In genomic region chr6:11606287-11606686, GRCh38 we compare ENCODE assay signal across 16 cellular contexts.
A peak's percentile ranks its signal among the peaks of the same experiment; 100 is the strongest.
DNase-seq lines count a peak whose midpoint lies in the region; ATAC-seq and TF ChIP-seq lines count a peak whose summit lies in the region.
"Had no signal": no experiment of that assay in that cellular context is flagged by ENCODE, and none has a peak within 500 bp of the region (broad histone marks: within the 10 kb centered on the region; RNA-seq: fewer than 3 reads in every experiment).

No MANE protein-coding gene starts in this region.

- intact Hi-C loops in left ventricle myocardium inferior (cut with micrococcal nuclease) (no loop called here), PC-3 (cut with micrococcal nuclease) (no loop called here)

- H3K4me1 ChIP-seq in HEK293 (ENCODE audit: control insufficient read depth, insufficient read depth, low read length) (no peaks in the 10 kb centered on the region), left ventricle myocardium inferior (peaks cover 54% of the 10 kb centered on the region), PC-3 (ENCODE audit: insufficient read depth, low read length) (peaks cover 28% of the 10 kb centered on the region)

- POLR2A ChIA-PET in HEK293 (lab: Yijun Ruan, JAX): no interaction called here
- POLR2A ChIA-PET in PC-3 (lab: Charles Lee; ENCODE audit: unreplicated experiment): no interaction called here

- H3K27me3 ChIP-seq in left ventricle myocardium inferior (ENCODE audit: low read depth): no peaks in the 10 kb centered on the region
- no peaks in the 10 kb centered on the region for H3K27me3 ChIP-seq in PC-3 (ENCODE audit: low read length)

- H3K79me2 ChIP-seq in PC-3 (ENCODE audit: low read length): no peaks in the 10 kb centered on the region

- peak; percentile 73 for DNase-seq in NCI-H748 (lab: John Stamatoyannopoulos, UW; ENCODE audit: unreplicated experiment)
- no peak for DNase-seq in left ventricle myocardium inferior
- peak; percentile 87 for DNase-seq in renal cortical epithelial cell (ENCODE audit: low read depth)
- DNase-seq in PC-3: no peak
- no peak for DNase-seq in immature natural killer cell
- no peak for DNase-seq in GDM1 (lab: John Stamatoyannopoulos, UW)
- DNase-seq in activated naive CD4-positive, alpha-beta T cell treated with anti-CD3 and anti-CD28 coated beads, Interleukin-2, amount 50 U/mL, for 72 hours (ENCODE audit: low spot score in 2 of 2): no peak
- DNase-seq: activated CD8-positive, alpha-beta T cell treated with anti-CD3 and anti-CD28 coated beads, Interleukin-2, amount 10 ng/mL, durations not matched to agents 7 days and 5 days; activated naive CD4-positive, alpha-beta T cell treated with Interleukin-2 at 50 U/mL for 16 hours; EL; naive thymus-derived CD4-positive, alpha-beta T cell; NCI-H226; T-helper 9 cell had no signal

- H3K9me2 ChIP-seq in PC-3 (replicated peaks; ENCODE audit: low read length): no peaks in the 10 kb centered on the region

- H3K4me3 Mint-ChIP-seq in immature natural killer cell: no peak overlapping the region
- H3K4me3 Mint-ChIP-seq: activated CD8-positive, alpha-beta T cell treated with anti-CD3 and anti-CD28 coated beads, Interleukin-2, amount 10 ng/mL, durations not matched to agents 7 days and 5 days; naive thymus-derived CD4-positive, alpha-beta T cell had no signal

- H3K27ac Mint-ChIP-seq in immature natural killer cell: no peak overlapping the region
- no peak overlapping the region for H3K27ac Mint-ChIP-seq in activated naive CD4-positive, alpha-beta T cell treated with anti-CD3 and anti-CD28 coated beads, Interleukin-2, amount 50 U/mL, for 72 hours
- H3K27ac Mint-ChIP-seq: activated CD8-positive, alpha-beta T cell treated with anti-CD3 and anti-CD28 coated beads, Interleukin-2, amount 10 ng/mL, durations not matched to agents 7 days and 5 days; naive thymus-derived CD4-positive, alpha-beta T cell had no signal

- CTCF ChIA-PET in HEK293 (lab: Yijun Ruan, JAX): interaction anchor here (1.4 kb wide), 1 partner anchor 10 kb away, joined by 6 read pairs; no protein-coding TSS in a partner anchor
- CTCF ChIA-PET in PC-3 (lab: Charles Lee): no interaction called here

- no peak overlapping the region for H3K27ac ChIP-seq in HEK293 (ENCODE audit: extremely low read depth, low read depth, low read length)
- H3K27ac ChIP-seq in left ventricle myocardium inferior (replicated peaks): peak overlapping the region; percentile 51
- no peak overlapping the region for H3K27ac ChIP-seq in PC-3 (ENCODE audit: low read length)
- H3K27ac ChIP-seq: KMS-11 had no signal

- no peak overlapping the region for H3K9ac ChIP-seq in PC-3 (ENCODE audit: low read length)
- H3K9ac ChIP-seq: KMS-11 had no signal

- H3K36me3 Mint-ChIP-seq in immature natural killer cell: no peaks in the 10 kb centered on the region
- no peaks in the 10 kb centered on the region for H3K36me3 Mint-ChIP-seq in activated naive CD4-positive, alpha-beta T cell treated with anti-CD3 and anti-CD28 coated beads, Interleukin-2, amount 50 U/mL, for 72 hours
- H3K36me3 Mint-ChIP-seq: naive thymus-derived CD4-positive, alpha-beta T cell had no signal

- BruUV-seq in PC-3 (replicated peaks; lab: Mats Ljungman, UMichigan): no TSS peak

- peaks cover 10% of the 10 kb centered on the region in 3 donors for H3K27me3 Mint-ChIP-seq in immature natural killer cell (ENCODE audit: low read depth in 3 of 3)

- no peaks in the 10 kb centered on the region for H3K4me1 Mint-ChIP-seq in immature natural killer cell

- peaks cover 0 to 2% (median 0%) of the 10 kb centered on the region in 6 donors for H3K9me3 Mint-ChIP-seq in immature natural killer cell
- no peaks in the 10 kb centered on the region for H3K9me3 Mint-ChIP-seq in activated naive CD4-positive, alpha-beta T cell treated with anti-CD3 and anti-CD28 coated beads, Interleukin-2, amount 50 U/mL, for 72 hours

- H3K36me3 ChIP-seq in HEK293 (ENCODE audit: control insufficient read depth in 2 of 2, insufficient read depth in 1 of 2, low read length in 2 of 2): no peaks in the 10 kb centered on the region
- no peaks in the 10 kb centered on the region for H3K36me3 ChIP-seq in left ventricle myocardium inferior
- H3K36me3 ChIP-seq in PC-3 (ENCODE audit: low read depth, low read length): no peaks in the 10 kb centered on the region

- H3K4me3 ChIP-seq in HEK293 (ENCODE audit: low read depth, low read length) (no peak overlapping the region), left ventricle myocardium inferior (no peak overlapping the region), PC-3 (ENCODE audit: low read length) (no peak overlapping the region)

- ATAC-seq in PC-3: no peak
- no peak for ATAC-seq in activated naive CD4-positive, alpha-beta T cell treated with anti-CD3 and anti-CD28 coated beads, Interleukin-2, amount 50 U/mL, for 72 hours
- ATAC-seq: activated CD8-positive, alpha-beta T cell treated with anti-CD3 and anti-CD28 coated beads, Interleukin-2, amount 10 ng/mL, durations not matched to agents 7 days and 5 days; naive thymus-derived CD4-positive, alpha-beta T cell; Panc1 had no signal

- TF ChIP-seq CTCF in HEK293 (tag by site-specific recombination; IDR thresholded peaks at IDR 0.05) (no peak), left ventricle myocardium inferior (IDR thresholded peaks at IDR 0.05; ENCODE audit: borderline replicate concordance) (no peak), PC-3 (conservative IDR thresholded peaks at IDR 0.05; ENCODE audit: low read depth, low read length) (no peak)

- H4K20me1 ChIP-seq in PC-3 (ENCODE audit: low read length): no peaks in the 10 kb centered on the region

- H3K9me3 ChIP-seq in HEK293 (ENCODE audit: control insufficient read depth, insufficient read depth, low read depth, low read length): no peaks in the 10 kb centered on the region
- no peaks in the 10 kb centered on the region for H3K9me3 ChIP-seq in left ventricle myocardium inferior (replicated peaks)
- H3K9me3 ChIP-seq in PC-3 (ENCODE audit: low read length): no peaks in the 10 kb centered on the region

- no peak overlapping the region for H2AFZ ChIP-seq in PC-3 (ENCODE audit: low read length)

- H3F3A ChIP-seq in PC-3 (ENCODE audit: low read length, unreplicated experiment): no peaks in the 10 kb centered on the region

- no peak overlapping the region for H3K4me2 ChIP-seq in PC-3 (ENCODE audit: low read length)
- H3K4me2 ChIP-seq: KMS-11 had no signal

TF ChIP-seq in HEK293, 187 proteins besides CTCF, POLR2A, EP300 and RAD21:
- TF ChIP-seq ZNF404 (tag by site-specific recombination; IDR thresholded peaks at IDR 0.05): no peak
- TF ChIP-seq, protein P1, sequence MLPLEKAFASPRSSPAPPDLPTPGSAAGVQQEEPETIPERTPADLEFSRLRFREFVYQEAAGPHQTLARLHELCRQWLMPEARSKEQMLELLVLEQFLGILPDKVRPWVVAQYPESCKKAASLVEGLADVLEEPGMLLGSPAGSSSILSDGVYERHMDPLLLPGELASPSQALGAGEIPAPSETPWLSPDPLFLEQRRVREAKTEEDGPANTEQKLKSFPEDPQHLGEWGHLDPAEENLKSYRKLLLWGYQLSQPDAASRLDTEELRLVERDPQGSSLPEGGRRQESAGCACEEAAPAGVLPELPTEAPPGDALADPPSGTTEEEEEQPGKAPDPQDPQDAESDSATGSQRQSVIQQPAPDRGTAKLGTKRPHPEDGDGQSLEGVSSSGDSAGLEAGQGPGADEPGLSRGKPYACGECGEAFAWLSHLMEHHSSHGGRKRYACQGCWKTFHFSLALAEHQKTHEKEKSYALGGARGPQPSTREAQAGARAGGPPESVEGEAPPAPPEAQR (tag by site-specific recombination; IDR thresholded peaks at IDR 0.05): no peak
- TF ChIP-seq, protein P2, sequence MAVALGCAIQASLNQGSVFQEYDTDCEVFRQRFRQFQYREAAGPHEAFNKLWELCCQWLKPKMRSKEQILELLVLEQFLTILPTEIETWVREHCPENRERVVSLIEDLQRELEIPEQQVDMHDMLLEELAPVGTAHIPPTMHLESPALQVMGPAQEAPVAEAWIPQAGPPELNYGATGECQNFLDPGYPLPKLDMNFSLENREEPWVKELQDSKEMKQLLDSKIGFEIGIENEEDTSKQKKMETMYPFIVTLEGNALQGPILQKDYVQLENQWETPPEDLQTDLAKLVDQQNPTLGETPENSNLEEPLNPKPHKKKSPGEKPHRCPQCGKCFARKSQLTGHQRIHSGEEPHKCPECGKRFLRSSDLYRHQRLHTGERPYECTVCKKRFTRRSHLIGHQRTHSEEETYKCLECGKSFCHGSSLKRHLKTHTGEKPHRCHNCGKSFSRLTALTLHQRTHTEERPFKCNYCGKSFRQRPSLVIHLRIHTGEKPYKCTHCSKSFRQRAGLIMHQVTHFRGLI (tag by site-specific recombination; IDR thresholded peaks at IDR 0.05): peak; percentile 56; the same call in 1 of the 2 replicates
- no peak for TF ChIP-seq HOXA7 (CRISPR knock-in tag; IDR thresholded peaks at IDR 0.05; ENCODE audit: borderline replicate concordance)
TF ChIP-seq in HEK293: peak in this region for 1.

Comparison
In these comparisons a context has a peak if more than half of its experiments do, and no peak if none do; other contexts are left out.
1. DNase-seq: peak in NCI-H748 (single experiment) and renal cortical epithelial cell (single experiment); none in left ventricle myocardium inferior (single experiment), PC-3 (single experiment), immature natural killer cell (0 of 3), GDM1 (single experiment) and activated naive CD4-positive, alpha-beta T cell treated with anti-CD3 and anti-CD28 coated beads, Interleukin-2, amount 50 U/mL, for 72 hours (0 of 2).